22 cellular contexts compared by ENCODE assay signal in the genomic region with DNA sequence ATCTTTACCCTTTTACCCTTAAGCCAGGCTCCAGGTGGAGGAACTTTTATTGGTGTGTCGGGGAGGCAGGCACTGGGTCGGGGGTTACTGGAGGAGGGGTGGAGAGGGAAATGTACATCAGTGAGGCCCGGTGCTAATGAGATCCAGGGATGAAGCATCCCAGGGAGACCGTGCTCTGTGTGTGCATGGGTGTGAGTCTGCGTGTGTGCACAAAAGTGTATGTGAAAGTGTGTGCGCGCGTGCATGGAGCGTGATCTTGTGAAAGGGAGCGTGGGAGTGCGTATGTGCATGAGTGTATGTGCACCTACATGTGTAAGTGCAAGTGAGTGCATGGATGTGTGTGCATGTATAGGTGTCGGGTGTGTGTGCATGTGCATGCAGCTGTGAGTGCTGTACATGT.
"Had no signal": no experiment of that assay in that cellular context is flagged by ENCODE, and none has a peak within 500 bp of the region (broad histone marks: within the 10 kb centered on the region; RNA-seq: fewer than 3 reads in every experiment).

No MANE protein-coding gene starts in this region.

- H3K27ac ChIP-seq: cardiac muscle cell, lower lobe of right lung, neural progenitor cell, thyroid gland, WERI-Rb-1 had no signal

- ATAC-seq: activated CD8-positive, alpha-beta memory T cell treated with anti-CD3 and anti-CD28 coated beads, Interleukin-2, amount 10 ng/mL, durations not matched to agents 7 days and 5 days; activated CD8-positive, alpha-beta T cell treated with anti-CD3 and anti-CD28 coated beads for 36 hours; activated naive CD8-positive, alpha-beta T cell treated with anti-CD3 and anti-CD28 coated beads, Interleukin-2, amount 50 U/mL, for 24 hours; left lobe of liver had no signal

- H3K36me3 Mint-ChIP-seq: activated CD8-positive, alpha-beta memory T cell treated with anti-CD3 and anti-CD28 coated beads, Interleukin-2, amount 10 ng/mL, durations not matched to agents 7 days and 5 days had no signal

- H3K9me3 ChIP-seq: lower lobe of right lung, thyroid gland had no signal

- H3K27me3 Mint-ChIP-seq: activated CD4-positive, alpha-beta T cell treated with anti-CD3 and anti-CD28 coated beads, Interleukin-2, amount 10 ng/mL, durations not matched to agents 7 days and 5 days; activated CD8-positive, alpha-beta memory T cell treated with anti-CD3 and anti-CD28 coated beads, Interleukin-2, amount 10 ng/mL, durations not matched to agents 7 days and 5 days; activated CD8-positive, alpha-beta T cell treated with anti-CD3 and anti-CD28 coated beads for 36 hours; activated naive CD4-positive, alpha-beta T cell treated with anti-CD3 and anti-CD28 coated beads, Interleukin-2, amount 10 ng/mL, durations not matched to agents 7 days and 5 days; activated naive CD8-positive, alpha-beta T cell treated with anti-CD3 and anti-CD28 coated beads, Interleukin-2, amount 50 U/mL, for 24 hours; naive B cell had no signal

- H2AFZ ChIP-seq: neural progenitor cell had no signal

- H3K4me2 ChIP-seq: neural progenitor cell had no signal

- H3K4me3 ChIP-seq: cardiac muscle cell, lower lobe of right lung, neural progenitor cell, thyroid gland had no signal

- FAIRE-seq: kidney, TTC549 had no signal

- DNase-seq: activated CD4-positive, alpha-beta T cell treated with anti-CD3 and anti-CD28 coated beads, Interleukin-2, amount 10 ng/mL, durations not matched to agents 7 days and 5 days; activated CD4-positive, CD25-positive, alpha-beta regulatory T cell treated with anti-CD3 and anti-CD28 coated beads, Interleukin-2, amount 50 U/mL, for 72 hours; activated CD8-positive, alpha-beta memory T cell treated with anti-CD3 and anti-CD28 coated beads, Interleukin-2, amount 10 ng/mL, durations not matched to agents 7 days and 5 days; activated CD8-positive, alpha-beta T cell treated with anti-CD3 and anti-CD28 coated beads for 36 hours; activated effector memory CD4-positive, alpha-beta T cell treated with anti-CD3 and anti-CD28 coated beads, Interleukin-2, amount 50 U/mL, for 16 hours; activated naive CD4-positive, alpha-beta T cell treated with anti-CD3 and anti-CD28 coated beads, Interleukin-2, amount 10 ng/mL, durations not matched to agents 7 days and 5 days; activated naive CD8-positive, alpha-beta T cell treated with anti-CD3 and anti-CD28 coated beads, Interleukin-2, amount 50 U/mL, for 24 hours; activated T-cell treated with anti-CD3 and anti-CD28 coated beads for 4 hours; erythroblast; foreskin fibroblast; kidney; naive B cell; stimulated activated CD4-positive, alpha-beta T cell treated with anti-CD3 and anti-CD28 coated beads, Interleukin-4, amount 100 ng/mL, for 24 hours; stimulated activated naive CD4-positive, alpha-beta T cell treated with Interleukin-2 at 50 U/mL for 16 hours; thyroid gland; WERI-Rb-1 had no signal

- H3K4me1 Mint-ChIP-seq: activated CD4-positive, alpha-beta T cell treated with anti-CD3 and anti-CD28 coated beads, Interleukin-2, amount 10 ng/mL, durations not matched to agents 7 days and 5 days; activated CD8-positive, alpha-beta memory T cell treated with anti-CD3 and anti-CD28 coated beads, Interleukin-2, amount 10 ng/mL, durations not matched to agents 7 days and 5 days; activated naive CD8-positive, alpha-beta T cell treated with anti-CD3 and anti-CD28 coated beads, Interleukin-2, amount 50 U/mL, for 24 hours; naive B cell had no signal

- H3K27ac Mint-ChIP-seq: activated CD4-positive, alpha-beta T cell treated with anti-CD3 and anti-CD28 coated beads, Interleukin-2, amount 10 ng/mL, durations not matched to agents 7 days and 5 days; activated CD8-positive, alpha-beta memory T cell treated with anti-CD3 and anti-CD28 coated beads, Interleukin-2, amount 10 ng/mL, durations not matched to agents 7 days and 5 days; activated CD8-positive, alpha-beta T cell treated with anti-CD3 and anti-CD28 coated beads for 36 hours; activated naive CD4-positive, alpha-beta T cell treated with anti-CD3 and anti-CD28 coated beads, Interleukin-2, amount 10 ng/mL, durations not matched to agents 7 days and 5 days; activated naive CD8-positive, alpha-beta T cell treated with anti-CD3 and anti-CD28 coated beads, Interleukin-2, amount 50 U/mL, for 24 hours; naive B cell; neural progenitor cell; T-helper 2 cell treated with Interferon-gamma antibody and Interleukin-4, amounts not matched to agents 5 μg/mL and 100 μg/mL, for 36 hours had no signal

- H3K36me3 ChIP-seq: neural progenitor cell had no signal

- H3K4me3 Mint-ChIP-seq: activated CD4-positive, alpha-beta T cell treated with anti-CD3 and anti-CD28 coated beads, Interleukin-2, amount 10 ng/mL, durations not matched to agents 7 days and 5 days; activated CD8-positive, alpha-beta memory T cell treated with anti-CD3 and anti-CD28 coated beads, Interleukin-2, amount 10 ng/mL, durations not matched to agents 7 days and 5 days; activated CD8-positive, alpha-beta T cell treated with anti-CD3 and anti-CD28 coated beads for 36 hours; activated naive CD4-positive, alpha-beta T cell treated with anti-CD3 and anti-CD28 coated beads, Interleukin-2, amount 10 ng/mL, durations not matched to agents 7 days and 5 days; activated naive CD8-positive, alpha-beta T cell treated with anti-CD3 and anti-CD28 coated beads, Interleukin-2, amount 50 U/mL, for 24 hours; naive B cell; neural progenitor cell; T-helper 2 cell treated with Interferon-gamma antibody and Interleukin-4, amounts not matched to agents 5 μg/mL and 100 μg/mL, for 36 hours had no signal

- H3K27me3 ChIP-seq: cardiac muscle cell, neural progenitor cell, thyroid gland had no signal

- H3K4me1 ChIP-seq: lower lobe of right lung, neural progenitor cell, thyroid gland had no signal

- H3K9me3 Mint-ChIP-seq: activated CD4-positive, alpha-beta T cell treated with anti-CD3 and anti-CD28 coated beads, Interleukin-2, amount 10 ng/mL, durations not matched to agents 7 days and 5 days; activated CD8-positive, alpha-beta T cell treated with anti-CD3 and anti-CD28 coated beads for 36 hours; activated naive CD4-positive, alpha-beta T cell treated with anti-CD3 and anti-CD28 coated beads, Interleukin-2, amount 10 ng/mL, durations not matched to agents 7 days and 5 days; activated naive CD8-positive, alpha-beta T cell treated with anti-CD3 and anti-CD28 coated beads, Interleukin-2, amount 50 U/mL, for 24 hours; naive B cell; neural progenitor cell; T-helper 2 cell treated with Interferon-gamma antibody and Interleukin-4, amounts not matched to agents 5 μg/mL and 100 μg/mL, for 36 hours had no signal
